In the genomic region with DNA sequence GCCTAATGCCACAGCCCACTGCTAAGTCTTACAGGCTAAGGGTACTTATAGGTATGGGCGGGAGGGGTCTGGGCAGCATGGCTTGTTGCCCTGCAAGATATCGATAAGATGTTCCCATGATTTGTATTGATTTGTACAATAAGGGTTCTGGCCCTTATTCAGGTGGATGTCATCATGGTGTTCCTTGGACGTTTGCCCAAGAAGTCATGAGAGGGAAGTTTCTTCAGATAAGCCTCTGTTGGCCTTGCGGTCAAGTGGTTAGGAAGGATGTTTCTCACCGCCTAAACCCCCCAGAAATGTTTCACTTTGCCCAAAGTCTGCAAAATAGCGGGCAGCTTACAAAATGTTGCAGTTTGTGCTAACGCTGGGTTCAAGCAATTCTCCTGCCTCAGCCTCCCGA, we compare ENCODE assay signal across 26 cellular contexts. TPM values are rescaled to one million over a fixed set of nuclear protein-coding genes. Genes with fewer than 3 reads are reported as not detected.
DNase-seq lines count a peak whose midpoint lies in the region; ATAC-seq, FAIRE-seq and TF ChIP-seq lines count a peak whose summit lies in the region.
"Had no signal": no experiment of that assay in that cellular context is flagged by ENCODE, and none has a peak within 500 bp of the region (broad histone marks: within the 10 kb centered on the region; RNA-seq: fewer than 3 reads in every experiment).

No MANE protein-coding gene starts in this region.

- H3K9ac ChIP-seq in astrocyte (ENCODE audit: low read length), result no peak overlapping the region
- H3K9ac ChIP-seq: BLaER1 treated with 17β-estradiol and CSF1 and Interleukin-3, amounts not matched to agents 10 nM and 100 nM had no signal

- H3K27ac ChIP-seq in astrocyte (ENCODE audit: low read depth, low read length), result no peak overlapping the region
- H3K27ac ChIP-seq: BLaER1 treated with 17β-estradiol and CSF1 and Interleukin-3, amounts not matched to agents 10 nM and 100 nM; colonic mucosa; ovary; right atrium auricular region had no signal

- H3K4me3 Mint-ChIP-seq in astrocyte (ENCODE audit: unreplicated experiment) (no peak overlapping the region), nephron progenitor cell (no peak overlapping the region), WTC11 (no peak overlapping the region)
- H3K4me3 Mint-ChIP-seq: activated naive CD8-positive, alpha-beta T cell treated with anti-CD3 and anti-CD28 coated beads, Interleukin-2, amount 10 ng/mL, durations not matched to agents 7 days and 5 days; activated T-helper 17 cell treated with anti-CD3 and anti-CD28 coated beads, Interleukin-2, amount 50 U/mL, for 72 hours; brain; endodermal cell; GM23338; T-helper 1 cell treated with Interleukin-12 subunit alpha and Interleukin-12 subunit beta and Interleukin-4 antibody, amounts not matched to agents 30 μg/mL and 1 μg/mL, for 36 hours; type B pancreatic cell had no signal

- no peaks in the 10 kb centered on the region for H3K27me3 ChIP-seq in astrocyte (ENCODE audit: insufficient read depth, low read length)
- H3K27me3 ChIP-seq: BLaER1 treated with 17β-estradiol and CSF1 and Interleukin-3, amounts not matched to agents 10 nM and 100 nM; colonic mucosa; MG63; ovary; right atrium auricular region had no signal

- H3K27me3 Mint-ChIP-seq in astrocyte (ENCODE audit: low read depth, unreplicated experiment), result no peaks in the 10 kb centered on the region
- H3K27me3 Mint-ChIP-seq in nephron progenitor cell (ENCODE audit: low read depth, poor library complexity), result no peaks in the 10 kb centered on the region
- H3K27me3 Mint-ChIP-seq in WTC11 (ENCODE audit: low read depth), result no peaks in the 10 kb centered on the region
- H3K27me3 Mint-ChIP-seq: activated naive CD8-positive, alpha-beta T cell treated with anti-CD3 and anti-CD28 coated beads, Interleukin-2, amount 10 ng/mL, durations not matched to agents 7 days and 5 days; activated T-helper 17 cell treated with anti-CD3 and anti-CD28 coated beads, Interleukin-2, amount 50 U/mL, for 72 hours; brain; type B pancreatic cell had no signal

- DNase-seq in ELR (ENCODE audit: low read depth) (peak; percentile 13), NB4 (ENCODE audit: low read depth) (peak; percentile 69), astrocyte (ENCODE audit: low read depth) (peak; percentile 20), mucosa of gallbladder (ENCODE audit: low spot score) (peak; percentile 86), HPDE6-E6E7 (ENCODE audit: extremely low spot score) (no peak), nephron progenitor cell (no peak), WTC11 (ENCODE audit: low spot score) (no peak)
- DNase-seq: ACHN; activated naive CD8-positive, alpha-beta T cell treated with anti-CD3 and anti-CD28 coated beads, Interleukin-2, amount 10 ng/mL, durations not matched to agents 7 days and 5 days; Calu3; colonic mucosa; endodermal cell; kidney glomerular epithelial cell; MG63; NCI-H1694 treated with DMSO at 0.1 percent for 48 hours; ovary; stimulated activated CD8-positive, alpha-beta memory T cell treated with anti-CD3 and anti-CD28 coated beads, Interleukin-4, amount 100 ng/mL, for 48 hours had no signal

- no peak for FAIRE-seq in astrocyte (lab: Jason Lieb, UNC)

- H3K36me3 Mint-ChIP-seq in astrocyte (ENCODE audit: low read depth, unreplicated experiment) (peaks cover 13% of the 10 kb centered on the region), nephron progenitor cell (ENCODE audit: low read depth) (peaks cover 54% of the 10 kb centered on the region), WTC11 (peaks cover 3% of the 10 kb centered on the region; the same call in 1 of the 2 replicates)

- H3K27ac Mint-ChIP-seq in astrocyte (ENCODE audit: unreplicated experiment) (no peak overlapping the region), nephron progenitor cell (no peak overlapping the region), WTC11 (no peak overlapping the region)
- H3K27ac Mint-ChIP-seq: activated naive CD8-positive, alpha-beta T cell treated with anti-CD3 and anti-CD28 coated beads, Interleukin-2, amount 10 ng/mL, durations not matched to agents 7 days and 5 days; activated T-helper 17 cell treated with anti-CD3 and anti-CD28 coated beads, Interleukin-2, amount 50 U/mL, for 72 hours; brain; endodermal cell; GM23338; T-helper 1 cell treated with Interleukin-12 subunit alpha and Interleukin-12 subunit beta and Interleukin-4 antibody, amounts not matched to agents 30 μg/mL and 1 μg/mL, for 36 hours; type B pancreatic cell had no signal

- H3K4me1 ChIP-seq in astrocyte (ENCODE audit: insufficient read depth, low read length), result peaks cover 28% of the 10 kb centered on the region
- H3K4me1 ChIP-seq: colonic mucosa had no signal

- CTCF ChIA-PET in WTC11 (lab: Charles Lee), result interaction anchor here (0.7 kb wide), 1 partner anchor 24 kb away, joined by 5 read pairs; no protein-coding TSS in a partner anchor

- no peak overlapping the region for H2AFZ ChIP-seq in astrocyte (ENCODE audit: low read depth, low read length)
- H2AFZ ChIP-seq: GM23338 had no signal

- H3K4me1 Mint-ChIP-seq in astrocyte (ENCODE audit: low read depth, unreplicated experiment), result peaks cover 30% of the 10 kb centered on the region
- H3K4me1 Mint-ChIP-seq in nephron progenitor cell, result peaks cover 11% of the 10 kb centered on the region
- peaks cover 8% of the 10 kb centered on the region for H3K4me1 Mint-ChIP-seq in WTC11

- H3K79me2 ChIP-seq in astrocyte (ENCODE audit: insufficient read depth, low read length), result peaks cover 67% of the 10 kb centered on the region

- H3K4me3 ChIP-seq in NB4 (ENCODE audit: low read depth, low read length), result peak overlapping the region; percentile 36
- H3K4me3 ChIP-seq in astrocyte (ENCODE audit: insufficient read depth, low read depth, low read length), result no peak overlapping the region
- H3K4me3 ChIP-seq: BLaER1 treated with 17β-estradiol and CSF1 and Interleukin-3, amounts not matched to agents 10 nM and 100 nM; colonic mucosa; GM23338; MG63; ovary; right atrium auricular region had no signal

- peaks cover 3% of the 10 kb centered on the region for H3K36me3 ChIP-seq in astrocyte (ENCODE audit: insufficient read depth, low read length)
- H3K36me3 ChIP-seq: ovary had no signal

- peaks cover 20% of the 10 kb centered on the region for H4K20me1 ChIP-seq in astrocyte (ENCODE audit: insufficient read depth, low read length)

- no peak for TF ChIP-seq CTCF in NB4 (IDR thresholded peaks at IDR 0.05; ENCODE audit: low read depth, low read length)
- TF ChIP-seq CTCF in astrocyte (IDR thresholded peaks at IDR 0.05; ENCODE audit: insufficient read depth, low read depth, low read length), result no peak
- TF ChIP-seq CTCF in nephron progenitor cell (IDR thresholded peaks at IDR 0.05), result no peak
- no peak for TF ChIP-seq CTCF in WTC11 (IDR thresholded peaks at IDR 0.05)

- H3K9me3 ChIP-seq in astrocyte (ENCODE audit: insufficient read depth, low read depth, low read length), result no peaks in the 10 kb centered on the region
- H3K9me3 ChIP-seq: colonic mucosa, MG63, ovary, right atrium auricular region had no signal

- no peak overlapping the region for H3K4me2 ChIP-seq in astrocyte (ENCODE audit: low read length)
- H3K4me2 ChIP-seq: BLaER1 treated with 17β-estradiol and CSF1 and Interleukin-3, amounts not matched to agents 10 nM and 100 nM; GM23338 had no signal

- TF ChIP-seq POLR2A in NB4 (IDR thresholded peaks at IDR 0.05; ENCODE audit: extremely low read depth, insufficient read length), result no peak

- POLR2A ChIA-PET in WTC11 (lab: Charles Lee), result no interaction called here

- H3K9me3 Mint-ChIP-seq in astrocyte (ENCODE audit: unreplicated experiment), result peaks cover 1% of the 10 kb centered on the region
- peaks cover 7% of the 10 kb centered on the region for H3K9me3 Mint-ChIP-seq in nephron progenitor cell
- no peaks in the 10 kb centered on the region for H3K9me3 Mint-ChIP-seq in WTC11
- H3K9me3 Mint-ChIP-seq: activated naive CD8-positive, alpha-beta T cell treated with anti-CD3 and anti-CD28 coated beads, Interleukin-2, amount 10 ng/mL, durations not matched to agents 7 days and 5 days; activated T-helper 17 cell treated with anti-CD3 and anti-CD28 coated beads, Interleukin-2, amount 50 U/mL, for 72 hours; endodermal cell; type B pancreatic cell had no signal

- ATAC-seq in WTC11, result no peak
- ATAC-seq in GM21619 (IDR thresholded peaks at IDR 0.05; ENCODE audit: unreplicated experiment), result no peak
- ATAC-seq: activated T-helper 17 cell treated with anti-CD3 and anti-CD28 coated beads, Interleukin-2, amount 50 U/mL, for 72 hours; Right ventricle myocardium inferior had no signal

TF ChIP-seq in WTC11, 78 proteins besides CTCF, POLR2A, EP300 and RAD21 (continues in another document):
- no peak for TF ChIP-seq ATF2 (CRISPR knock-in tag; IDR thresholded peaks at IDR 0.05; ENCODE audit: borderline replicate concordance, low read depth)
- no peak for TF ChIP-seq FOXJ3 (CRISPR knock-in tag; IDR thresholded peaks at IDR 0.05; ENCODE audit: borderline replicate concordance)
- no peak for TF ChIP-seq ZSCAN18 (CRISPR knock-in tag; IDR thresholded peaks at IDR 0.05)

RNA-seq across cellular contexts. Expression of gene PARP4, which starts 7.3 kb away (rescaled TPM):
- total RNA-seq in astrocyte (55.7 and 59.1 TPM in 2 replicates), mucosa of gallbladder (147 TPM), WTC11 (2021) (30.0 to 32.0 TPM (median 30.7 TPM) in 3 replicates)

Comparison
In these comparisons a context has a peak if more than half of its experiments do, and no peak if none do; other contexts are left out.
1. DNase-seq: peak in ELR (single experiment), NB4 (single experiment), astrocyte (single experiment) and mucosa of gallbladder (single experiment); none in HPDE6-E6E7 (single experiment), nephron progenitor cell (single experiment) and WTC11 (single experiment).